ENCODE assay signal across 8 cellular contexts in genomic region chr1:93180723-93181613, GRCh38. TPM values are rescaled to one million over a fixed set of nuclear protein-coding genes. Genes with fewer than 3 reads are reported as not detected.
DNase-seq lines count a peak whose midpoint lies in the region; ATAC-seq lines count a peak whose summit lies in the region.

Gene CCDC18 (plus strand): TSS chr1:93180724. CDS start chr1:93183362, 2,638 bp downstream.

- peak within 1 kb of the TSS; percentile 13 for H2BK12ac ChIP-seq in trophoblast cell (ENCODE audit: low read length)

- peak within 1 kb of the TSS; percentile 90 for H2AFZ ChIP-seq in trophoblast cell (ENCODE audit: insufficient read depth, low read length, poor library complexity)

- peak within 1 kb of the TSS; percentile 84 for H3K4me2 ChIP-seq in trophoblast cell (ENCODE audit: low read length)

- H3K4me3 ChIP-seq in MG63 (peak within 1 kb of the TSS; percentile 82), esophagus (ENCODE audit: low read depth in 1 of 2, low read length in 2 of 2) (peak within 1 kb of the TSS; percentile 82 to 91), trophoblast cell (ENCODE audit: low read depth, low read length) (peak within 1 kb of the TSS; percentile 96)

- ATAC-seq in GM21576 (IDR thresholded peaks at IDR 0.05; ENCODE audit: unreplicated experiment) (peak; percentile 6), GM19324 (IDR thresholded peaks at IDR 0.05; ENCODE audit: low FRiP score, unreplicated experiment) (no peak)

- peak within 1 kb of the TSS; percentile 81 for H2BK5ac ChIP-seq in trophoblast cell (ENCODE audit: low read depth, low read length, poor library complexity)

- H3K9ac ChIP-seq in trophoblast cell (ENCODE audit: low read length): peak within 1 kb of the TSS; percentile 91

- H2BK120ac ChIP-seq in trophoblast cell (ENCODE audit: insufficient read depth, low read length, poor library complexity): peak within 1 kb of the TSS; percentile 79

- H3K23ac ChIP-seq in trophoblast cell (ENCODE audit: low read length): no peak within 1 kb of the TSS

- WGBS in esophagus, 2 donors: 2 to 3% methylated on average over 43 of the region's 43 CpGs
- WGBS in trophoblast cell (ENCODE audit: extremely low coverage, insufficient coverage, insufficient read length): no CpG with 5 or more reads among the region's 43 CpGs

- H3K14ac ChIP-seq in trophoblast cell (ENCODE audit: low read length): peak within 1 kb of the TSS; percentile 91

- H3K79me2 ChIP-seq in trophoblast cell (ENCODE audit: control insufficient read depth, insufficient read depth, low read length, poor library complexity): peaks cover 5% of the 10 kb centered on the region

- H3K9me3 ChIP-seq in MG63 (no peaks in the 10 kb centered on the region), esophagus (ENCODE audit: control insufficient read depth in 2 of 2, insufficient read depth in 1 of 2, low read depth in 1 of 2, low read length in 1 of 2) (no peaks in the 10 kb centered on the region), trophoblast cell (ENCODE audit: insufficient read depth, low read depth, low read length) (no peaks in the 10 kb centered on the region)

- peak within 1 kb of the TSS; percentile 92 for H4K8ac ChIP-seq in trophoblast cell (ENCODE audit: low read depth, low read length)

- DNase-seq in GDM1 (lab: John Stamatoyannopoulos, UW) (peak; percentile 51), MG63 (no peak), trophoblast cell (peak in 1 of 2 donors; percentile 55), retina (no peak)
- DNase-seq in activated CD4-positive, alpha-beta T cell treated with anti-CD3 and anti-CD28 coated beads for 48 hours: peak; percentile 68

- peak within 1 kb of the TSS; percentile 86 for H4K91ac ChIP-seq in trophoblast cell (ENCODE audit: low read depth, low read length)

- peak within 1 kb of the TSS; percentile 72 for H3K18ac ChIP-seq in trophoblast cell (ENCODE audit: low read length)

- H2AK5ac ChIP-seq in trophoblast cell (ENCODE audit: low read length): peak within 1 kb of the TSS; percentile 40

- H3K4me1 ChIP-seq in esophagus (ENCODE audit: control insufficient read depth in 2 of 2, insufficient read depth in 2 of 2, low read length in 1 of 2): peaks cover 2 to 3% of the 10 kb centered on the region in 2 donors
- H3K4me1 ChIP-seq in trophoblast cell (ENCODE audit: control insufficient read depth in 1 of 2, insufficient read depth in 2 of 2, low read length in 2 of 2): peaks cover 0 to 1% of the 10 kb centered on the region in 2 experiments

- H3K36me3 ChIP-seq in MG63 (peaks cover 19% of the 10 kb centered on the region), esophagus (ENCODE audit: control insufficient read depth in 2 of 2, insufficient read depth in 2 of 2, low read length in 1 of 2) (no peaks in the 10 kb centered on the region), trophoblast cell (ENCODE audit: control insufficient read depth in 1 of 2, insufficient read depth in 2 of 2, low read length in 2 of 2) (peaks cover 0 to 2% of the 10 kb centered on the region in 2 experiments)

- peaks cover 10% of the 10 kb centered on the region for H3K79me1 ChIP-seq in trophoblast cell (ENCODE audit: low read length)

- peak within 1 kb of the TSS; percentile 54 for H3K4ac ChIP-seq in trophoblast cell (ENCODE audit: low read depth, low read length)

- H3K27ac ChIP-seq in esophagus (ENCODE audit: low read depth in 2 of 2, low read length in 1 of 2): peak within 1 kb of the TSS; percentile 99
- H3K27ac ChIP-seq in trophoblast cell (ENCODE audit: low read depth, low read length): peak within 1 kb of the TSS; percentile 92

- peak within 1 kb of the TSS; percentile 88 for H4K12ac ChIP-seq in trophoblast cell (ENCODE audit: low read depth, low read length)

- H3K27me3 ChIP-seq in MG63 (no peaks in the 10 kb centered on the region), esophagus (ENCODE audit: control insufficient read depth in 1 of 2, insufficient read depth in 2 of 2, low read length in 2 of 2) (no peaks in the 10 kb centered on the region), trophoblast cell (ENCODE audit: insufficient read depth, low read length) (no peaks in the 10 kb centered on the region)

RNA-seq across cellular contexts. Expression of gene CCDC18, which starts in this region (rescaled TPM):
- total RNA-seq in MG63 (2014; rRNA removed; shearing (Covaris generic); ENCODE audit: low replicate concordance): 5.5 and 42.1 TPM in 2 replicates
- 1 to 10 TPM; 2.6 to 6.7 TPM for polyA plus RNA-seq in esophagus
- 9.9 and 10.8 TPM in 2 replicates for polyA plus RNA-seq in trophoblast cell (2013)

Comparison
In these comparisons a context has a peak if more than half of its experiments do, and no peak if none do; other contexts are left out.
1. DNase-seq: peak in GDM1 (single experiment) and activated CD4-positive, alpha-beta T cell treated with anti-CD3 and anti-CD28 coated beads for 48 hours (single experiment); none in MG63 (single experiment) and retina (single experiment).
2. Peak in every context shown above with its lines, with median percentiles within 50 percentile points of each other: H3K4me3 ChIP-seq.